ENCODE assay signal across 8 cellular contexts in genomic region chr20:32013326-32013725, GRCh38. TPM values are rescaled to one million over a fixed set of nuclear protein-coding genes. Genes with fewer than 3 reads are reported as not detected.
"Had no signal": no experiment of that assay in that cellular context is flagged by ENCODE, and none has a peak within 500 bp of the region (broad histone marks: within the 10 kb centered on the region; RNA-seq: fewer than 3 reads in every experiment).

No MANE protein-coding gene starts in this region.

- H3K9me3 Mint-ChIP-seq: IgD-negative memory B cell had no signal

- H3K4me3 Mint-ChIP-seq: IgD-negative memory B cell had no signal

- H3K27ac Mint-ChIP-seq: IgD-negative memory B cell had no signal

- ATAC-seq: K562 had no signal

- H3K27ac ChIP-seq: HL-60 had no signal

- FAIRE-seq: HTR-8/SVneo, K562 had no signal

- DNase-seq: IMR-90, KBM-7 had no signal

- H3K4me3 ChIP-seq: K562 had no signal

RNA-seq across cellular contexts. Expression of gene CCM2L, which starts 3.1 kb away (rescaled TPM):
- total RNA-seq: HT1080, IMR-90, K562 had no signal
- polyA plus RNA-seq: IgD-negative memory B cell, IMR-90 had no signal

RNA-seq across cellular contexts. Expression of gene HCK, which starts 38.7 kb away (rescaled TPM):
- total RNA-seq: HT-29, HT1080, IMR-90 had no signal
- polyA plus RNA-seq: IMR-90 had no signal

RNA-seq across cellular contexts. Expression of gene XKR7, which starts 45.4 kb away (rescaled TPM):
- total RNA-seq: HT-29, HT1080, IMR-90 had no signal
- polyA plus RNA-seq: IgD-negative memory B cell, IMR-90, K562 had no signal
